ENCODE assay signal across 32 cellular contexts in the genomic region with DNA sequence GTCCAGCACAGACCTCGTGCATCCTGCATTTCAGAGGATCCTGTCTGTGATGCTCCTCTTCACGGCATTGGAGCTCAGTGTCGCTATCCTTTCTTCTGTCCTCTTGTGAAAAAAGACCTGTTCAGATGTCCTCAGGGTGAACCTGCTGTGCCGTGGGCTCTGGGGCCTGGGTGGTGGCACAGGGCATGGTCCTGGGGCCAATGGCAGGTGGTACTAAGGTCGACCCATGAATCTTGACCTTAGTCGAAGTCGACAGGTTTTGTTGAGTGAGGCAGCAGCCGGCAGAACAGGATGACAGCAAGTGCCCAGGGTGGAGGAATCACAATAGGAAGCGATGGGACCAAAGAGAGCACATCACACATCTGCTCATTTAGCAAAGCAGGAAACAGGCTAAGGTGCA. TPM values are rescaled to one million over a fixed set of nuclear protein-coding genes. Genes with fewer than 3 reads are reported as not detected.
DNase-seq lines count a peak whose midpoint lies in the region; ATAC-seq lines count a peak whose summit lies in the region.
"Had no signal": no experiment of that assay in that cellular context is flagged by ENCODE, and none has a peak within 500 bp of the region (broad histone marks: within the 10 kb centered on the region; RNA-seq: fewer than 3 reads in every experiment).

No MANE protein-coding gene starts in this region.

- no peak overlapping the region for H4K8ac ChIP-seq in neuronal stem cell (ENCODE audit: low read depth, low read length)

- H3K18ac ChIP-seq in neuronal stem cell (ENCODE audit: low read length), result peak overlapping the region; percentile 66

- H2BK120ac ChIP-seq in neuronal stem cell (ENCODE audit: low read depth, low read length), result no peak overlapping the region

- no peak for ATAC-seq in activated CD8-positive, alpha-beta memory T cell treated with anti-CD3 and anti-CD28 coated beads, Interleukin-2, amount 10 ng/mL, durations not matched to agents 7 days and 5 days
- ATAC-seq in HG03039 (IDR thresholded peaks at IDR 0.05; ENCODE audit: unreplicated experiment) (peak; percentile 16), GM21447 (IDR thresholded peaks at IDR 0.05; ENCODE audit: unreplicated experiment) (no peak)

- no peaks in the 10 kb centered on the region for H3K36me3 ChIP-seq in neuronal stem cell (replicated peaks in 1 of 2; ENCODE audit: control insufficient read depth in 2 of 2, insufficient read depth in 2 of 2, low read length in 2 of 2)
- H3K36me3 ChIP-seq: BE2C, SJSA1 had no signal

- H3K4me3 Mint-ChIP-seq in activated CD8-positive, alpha-beta memory T cell treated with anti-CD3 and anti-CD28 coated beads, Interleukin-2, amount 10 ng/mL, durations not matched to agents 7 days and 5 days, result no peak overlapping the region
- H3K4me3 Mint-ChIP-seq: CD14-positive monocyte; CD8-positive, alpha-beta memory T cell; IgD-negative memory B cell had no signal

- H3K4me3 ChIP-seq in neuronal stem cell (ENCODE audit: low read length in 2 of 2), result no peak overlapping the region
- H3K4me3 ChIP-seq: GM12878, PC-9, SJSA1 had no signal

- H3K9ac ChIP-seq in neuronal stem cell (ENCODE audit: low read depth, low read length, poor library complexity), result no peak overlapping the region
- H3K9ac ChIP-seq: KMS-11 had no signal

- peaks cover 11 to 14% of the 10 kb centered on the region in 2 donors for H3K4me1 ChIP-seq in neuronal stem cell (ENCODE audit: control insufficient read depth in 2 of 2, insufficient read depth in 1 of 2, low read depth in 1 of 2, low read length in 2 of 2)
- H3K4me1 ChIP-seq: BE2C, SJSA1 had no signal

- no peak overlapping the region for H2BK5ac ChIP-seq in neuronal stem cell (ENCODE audit: low read length)

- H3K27ac ChIP-seq in neuronal stem cell (replicated peaks; ENCODE audit: low read length), result no peak overlapping the region
- H3K27ac ChIP-seq: 22Rv1, KMS-11, PC-9, SJSA1 had no signal

- no peaks in the 10 kb centered on the region for H3K36me3 Mint-ChIP-seq in activated CD8-positive, alpha-beta memory T cell treated with anti-CD3 and anti-CD28 coated beads, Interleukin-2, amount 10 ng/mL, durations not matched to agents 7 days and 5 days
- H3K36me3 Mint-ChIP-seq: CD14-positive monocyte; CD8-positive, alpha-beta memory T cell had no signal

- DNase-seq in activated CD8-positive, alpha-beta memory T cell treated with anti-CD3 and anti-CD28 coated beads, Interleukin-2, amount 10 ng/mL, durations not matched to agents 7 days and 5 days, result peak; percentile 12
- DNase-seq in activated CD8-positive, alpha-beta memory T cell treated with anti-CD3 and anti-CD28 coated beads, Interleukin-2, amount 50 U/mL, for 48 hours, result no peak
- peak; percentile 35 for DNase-seq in ecto neural progenitor cell (ENCODE audit: low spot score)
- DNase-seq in neuronal stem cell (ENCODE audit: low spot score), result no peak
- no peak for DNase-seq in kidney tubule cell (ENCODE audit: low spot score)
- DNase-seq in NCI-H774 (lab: John Stamatoyannopoulos, UW), result no peak
- DNase-seq: ACHN; BE2C; CD8-positive, alpha-beta memory T cell; DMS 273 treated with DMSO at 0.1 percent for 48 hours; DMS79; GDM1; H7; NCI-H1092; NCI-H1417 treated with DMSO at 0.1 percent for 48 hours; NCI-H187; NCI-H2081 treated with DMSO at 0.1 percent for 48 hours; NCI-H2171; NCI-H446; NCI-H524 treated with DMSO at 0.1 percent for 48 hours; NK-92 treated with Interleukin-12 subunit alpha and Interleukin-12 subunit beta, amount 100 ng/mL, for 24 hours; PC-9; Right ventricle myocardium superior had no signal

- H3K27me3 ChIP-seq in neuronal stem cell (ENCODE audit: control insufficient read depth in 3 of 3, insufficient read depth in 3 of 3, low read depth in 1 of 3, low read length in 3 of 3), result peaks cover 0 to 35% (median 0%) of the 10 kb centered on the region in 3 experiments
- H3K27me3 ChIP-seq: BE2C, SJSA1 had no signal

- H2BK15ac ChIP-seq in neuronal stem cell (ENCODE audit: low read length), result no peak overlapping the region

- no peak overlapping the region for H2AFZ ChIP-seq in neuronal stem cell (ENCODE audit: low read length)
- H2AFZ ChIP-seq: PC-9 had no signal

- peaks cover 26% of the 10 kb centered on the region for H3K4me1 Mint-ChIP-seq in activated CD8-positive, alpha-beta memory T cell treated with anti-CD3 and anti-CD28 coated beads, Interleukin-2, amount 10 ng/mL, durations not matched to agents 7 days and 5 days
- H3K4me1 Mint-ChIP-seq: CD14-positive monocyte; CD8-positive, alpha-beta memory T cell had no signal

- no peak overlapping the region for H3K23ac ChIP-seq in neuronal stem cell (ENCODE audit: low read depth, low read length, poor library complexity)

- H3K27me3 Mint-ChIP-seq in activated CD8-positive, alpha-beta memory T cell treated with anti-CD3 and anti-CD28 coated beads, Interleukin-2, amount 10 ng/mL, durations not matched to agents 7 days and 5 days, result peaks cover 7% of the 10 kb centered on the region

- no peak overlapping the region for H2AK5ac ChIP-seq in neuronal stem cell (ENCODE audit: low read depth, low read length)

- no peak overlapping the region for H3K14ac ChIP-seq in neuronal stem cell (ENCODE audit: low read length)

- H2BK12ac ChIP-seq in neuronal stem cell (ENCODE audit: low read length), result peak overlapping the region; percentile 63

- no peak overlapping the region for H4K91ac ChIP-seq in neuronal stem cell (ENCODE audit: low read depth, low read length, poor library complexity)

- H3K9me3 Mint-ChIP-seq in activated CD8-positive, alpha-beta memory T cell treated with anti-CD3 and anti-CD28 coated beads, Interleukin-2, amount 10 ng/mL, durations not matched to agents 7 days and 5 days (ENCODE audit: low read depth), result no peaks in the 10 kb centered on the region
- H3K9me3 Mint-ChIP-seq: IgD-negative memory B cell had no signal

- no peak overlapping the region for H3K4me2 ChIP-seq in neuronal stem cell (ENCODE audit: insufficient read depth, low read length, poor library complexity, severe bottlenecking)
- H3K4me2 ChIP-seq: KMS-11, PC-9 had no signal

- CTCF ChIA-PET in activated CD8-positive, alpha-beta memory T cell treated with anti-CD3 and anti-CD28 coated beads, Interleukin-2, amount 10 ng/mL, durations not matched to agents 7 days and 5 days (lab: Charles Lee), result no interaction called here

- WGBS in neuronal stem cell (ENCODE audit: extremely low coverage in 2 of 2, insufficient read length in 2 of 2, insufficient replicate concordance in 1 of 2), 2 donors, result no CpG with 5 or more reads among the region's 9 CpGs

- no peak overlapping the region for H3K4ac ChIP-seq in neuronal stem cell (ENCODE audit: low read length)

- no peak overlapping the region for H3K27ac Mint-ChIP-seq in activated CD8-positive, alpha-beta memory T cell treated with anti-CD3 and anti-CD28 coated beads, Interleukin-2, amount 10 ng/mL, durations not matched to agents 7 days and 5 days
- H3K27ac Mint-ChIP-seq: CD14-positive monocyte; CD8-positive, alpha-beta memory T cell had no signal

- H3K79me1 ChIP-seq in neuronal stem cell (ENCODE audit: low read depth, low read length), result no peaks in the 10 kb centered on the region

- no peaks in the 10 kb centered on the region for H3K9me3 ChIP-seq in neuronal stem cell (replicated peaks in 1 of 2; ENCODE audit: control insufficient read depth in 2 of 2, insufficient read depth in 1 of 2, low read depth in 1 of 2, low read length in 2 of 2)
- H3K9me3 ChIP-seq: BE2C, SJSA1 had no signal

RNA-seq across cellular contexts. Expression of a gene that starts 22.0 kb away (rescaled TPM):
- total RNA-seq in activated CD8-positive, alpha-beta memory T cell treated with anti-CD3 and anti-CD28 coated beads, Interleukin-2, amount 10 ng/mL, durations not matched to agents 7 days and 5 days, result not detected
- polyA plus RNA-seq in neuronal stem cell (2013, experiment 1 of 2), result not detected
- not detected for polyA plus RNA-seq in neuronal stem cell (2013, experiment 2 of 2)
- total RNA-seq: CD8-positive, alpha-beta memory T cell; GM12878; H7; PC-9; Right ventricle myocardium superior; RPMI7951; SJSA1 had no signal
- polyA plus RNA-seq: CD14-positive monocyte; CD8-positive, alpha-beta memory T cell; GM12878; IgD-negative memory B cell had no signal

RNA-seq across cellular contexts. Expression of a gene that starts 49.8 kb away (rescaled TPM):
- total RNA-seq in activated CD8-positive, alpha-beta memory T cell treated with anti-CD3 and anti-CD28 coated beads, Interleukin-2, amount 10 ng/mL, durations not matched to agents 7 days and 5 days, result 1 to 10 TPM in 1 of 2 experiments, not detected in 1; 1.6 TPM
- 0.06 TPM for polyA plus RNA-seq in neuronal stem cell (2013, experiment 1 of 2)
- 0.06 TPM for polyA plus RNA-seq in neuronal stem cell (2013, experiment 2 of 2)
- total RNA-seq: H7, PC-9, RPMI7951 had no signal
- polyA plus RNA-seq: CD14-positive monocyte; CD8-positive, alpha-beta memory T cell; IgD-negative memory B cell had no signal

RNA-seq across cellular contexts. Expression of a gene that starts 52.8 kb away (rescaled TPM):
- total RNA-seq in activated CD8-positive, alpha-beta memory T cell treated with anti-CD3 and anti-CD28 coated beads, Interleukin-2, amount 10 ng/mL, durations not matched to agents 7 days and 5 days, result not detected
- polyA plus RNA-seq in neuronal stem cell (2013, experiment 1 of 2), result 0.03 TPM
- polyA plus RNA-seq in neuronal stem cell (2013, experiment 2 of 2), result 0.01 TPM
- total RNA-seq: CD8-positive, alpha-beta memory T cell; GM12878; H7; PC-9; Right ventricle myocardium superior; RPMI7951; SJSA1 had no signal
- polyA plus RNA-seq: CD14-positive monocyte; CD8-positive, alpha-beta memory T cell; GM12878; IgD-negative memory B cell had no signal

RNA-seq across cellular contexts. Expression of a gene that starts 52.8 kb away (rescaled TPM):
- not detected for total RNA-seq in activated CD8-positive, alpha-beta memory T cell treated with anti-CD3 and anti-CD28 coated beads, Interleukin-2, amount 10 ng/mL, durations not matched to agents 7 days and 5 days
- not detected for polyA plus RNA-seq in neuronal stem cell (2013, experiment 1 of 2)
- polyA plus RNA-seq in neuronal stem cell (2013, experiment 2 of 2), result not detected
- total RNA-seq: CD8-positive, alpha-beta memory T cell; GM12878; H7; PC-9; Right ventricle myocardium superior; RPMI7951; SJSA1 had no signal
- polyA plus RNA-seq: CD14-positive monocyte; CD8-positive, alpha-beta memory T cell; GM12878; IgD-negative memory B cell had no signal

Comparison
In these comparisons a context has a peak if more than half of its experiments do, and no peak if none do; other contexts are left out.
1. DNase-seq: peak in activated CD8-positive, alpha-beta memory T cell treated with anti-CD3 and anti-CD28 coated beads, Interleukin-2, amount 10 ng/mL, durations not matched to agents 7 days and 5 days (single experiment) and ecto neural progenitor cell (single experiment); none in activated CD8-positive, alpha-beta memory T cell treated with anti-CD3 and anti-CD28 coated beads, Interleukin-2, amount 50 U/mL, for 48 hours (single experiment), neuronal stem cell (single experiment), kidney tubule cell (single experiment) and NCI-H774 (single experiment).